In genomic region chr7:28942158-28942557, GRCh38 we compare ENCODE assay signal across 14 cellular contexts. TPM values are rescaled to one million over a fixed set of nuclear protein-coding genes. Genes with fewer than 3 reads are reported as not detected.
A peak's percentile ranks its signal among the peaks of the same experiment; 100 is the strongest.
DNase-seq lines count a peak whose midpoint lies in the region; ATAC-seq and TF ChIP-seq lines count a peak whose summit lies in the region.
"Had no signal": no experiment of that assay in that cellular context is flagged by ENCODE, and none has a peak within 500 bp of the region (broad histone marks: within the 10 kb centered on the region; RNA-seq: fewer than 3 reads in every experiment).

No MANE protein-coding gene starts in this region.

- H3K4me1 Mint-ChIP-seq in nephron, result peaks cover 53% of the 10 kb centered on the region
- H3K4me1 Mint-ChIP-seq in type B pancreatic cell (ENCODE audit: unreplicated experiment), result peaks cover 52% of the 10 kb centered on the region
- no peaks in the 10 kb centered on the region for H3K4me1 Mint-ChIP-seq in activated CD8-positive, alpha-beta memory T cell treated with anti-CD3 and anti-CD28 coated beads, Interleukin-2, amount 10 ng/mL, durations not matched to agents 7 days and 5 days
- H3K4me1 Mint-ChIP-seq: B cell had no signal

- H3K36me3 Mint-ChIP-seq in nephron (ENCODE audit: low read depth) (no peaks in the 10 kb centered on the region), type B pancreatic cell (no peaks in the 10 kb centered on the region)
- no peaks in the 10 kb centered on the region for H3K36me3 Mint-ChIP-seq in activated CD8-positive, alpha-beta memory T cell treated with anti-CD3 and anti-CD28 coated beads, Interleukin-2, amount 10 ng/mL, durations not matched to agents 7 days and 5 days

- no peak for ATAC-seq in GM18502 (IDR thresholded peaks at IDR 0.05; ENCODE audit: poor library complexity, unreplicated experiment)
- no peak for ATAC-seq in activated CD8-positive, alpha-beta memory T cell treated with anti-CD3 and anti-CD28 coated beads, Interleukin-2, amount 10 ng/mL, durations not matched to agents 7 days and 5 days
- ATAC-seq: GM12878 had no signal

- no peaks in the 10 kb centered on the region for H3K27me3 Mint-ChIP-seq in nephron (ENCODE audit: low read depth)
- peaks cover 15% of the 10 kb centered on the region for H3K27me3 Mint-ChIP-seq in type B pancreatic cell
- peaks cover 41% of the 10 kb centered on the region for H3K27me3 Mint-ChIP-seq in activated CD8-positive, alpha-beta memory T cell treated with anti-CD3 and anti-CD28 coated beads, Interleukin-2, amount 10 ng/mL, durations not matched to agents 7 days and 5 days

- CTCF ChIA-PET in activated CD8-positive, alpha-beta memory T cell treated with anti-CD3 and anti-CD28 coated beads, Interleukin-2, amount 10 ng/mL, durations not matched to agents 7 days and 5 days (lab: Charles Lee), result interaction anchor here (1.2 to 1.4 kb wide), 3 partner anchors 15 to 20 kb away, joined by 3 to 4 read pairs (median 3); partner anchors contain the start of gene TRIL

- TF ChIP-seq CTCF in nephron (IDR thresholded peaks at IDR 0.05; ENCODE audit: unreplicated experiment in 3 of 3), result no peak
- TF ChIP-seq CTCF in type B pancreatic cell (conservative IDR thresholded peaks at IDR 0.05), result no peak

- no peaks in the 10 kb centered on the region for H3K9me3 Mint-ChIP-seq in nephron
- H3K9me3 Mint-ChIP-seq in type B pancreatic cell, result no peaks in the 10 kb centered on the region
- H3K9me3 Mint-ChIP-seq in activated CD8-positive, alpha-beta memory T cell treated with anti-CD3 and anti-CD28 coated beads, Interleukin-2, amount 10 ng/mL, durations not matched to agents 7 days and 5 days (ENCODE audit: low read depth), result no peaks in the 10 kb centered on the region
- H3K9me3 Mint-ChIP-seq: CD4-positive, alpha-beta T cell had no signal

- H3K27ac Mint-ChIP-seq in nephron (peak overlapping the region; percentile 42 to 68 (median 52)), type B pancreatic cell (no peak overlapping the region)
- no peak overlapping the region for H3K27ac Mint-ChIP-seq in activated CD8-positive, alpha-beta memory T cell treated with anti-CD3 and anti-CD28 coated beads, Interleukin-2, amount 10 ng/mL, durations not matched to agents 7 days and 5 days
- H3K27ac Mint-ChIP-seq: B cell; CD4-positive, alpha-beta T cell had no signal

- H3K4me3 Mint-ChIP-seq in nephron (no peak overlapping the region), type B pancreatic cell (peak overlapping the region; percentile 0)
- H3K4me3 Mint-ChIP-seq in activated CD8-positive, alpha-beta memory T cell treated with anti-CD3 and anti-CD28 coated beads, Interleukin-2, amount 10 ng/mL, durations not matched to agents 7 days and 5 days, result no peak overlapping the region
- H3K4me3 Mint-ChIP-seq: B cell; CD4-positive, alpha-beta T cell had no signal

- DNase-seq in NCI-H226, result peak; percentile 62
- DNase-seq in amniotic epithelial cell (ENCODE audit: low read depth), result peak; percentile 72
- DNase-seq in type B pancreatic cell (ENCODE audit: extremely low spot score, unreplicated experiment), result no peak
- DNase-seq in cerebellar nuclear complex (lab: John Stamatoyannopoulos, UW), result no peak
- DNase-seq in activated CD8-positive, alpha-beta memory T cell treated with anti-CD3 and anti-CD28 coated beads, Interleukin-2, amount 10 ng/mL, durations not matched to agents 7 days and 5 days, result no peak
- DNase-seq: C1 segment of cervical spinal cord; Calu3; CD4-positive, alpha-beta T cell; DMS 273 treated with DMSO at 0.1 percent for 48 hours had no signal

RNA-seq across cellular contexts. Expression of gene TRIL, which starts 16.0 kb away (rescaled TPM):
- total RNA-seq in type B pancreatic cell (ENCODE audit: low replicate concordance), result 3.9 and 42.9 TPM in 2 replicates
- under 1 TPM in 1 of 2 experiments, not detected in 1; 0.05 TPM for total RNA-seq in activated CD8-positive, alpha-beta memory T cell treated with anti-CD3 and anti-CD28 coated beads, Interleukin-2, amount 10 ng/mL, durations not matched to agents 7 days and 5 days
- total RNA-seq: B cell; CD4-positive, alpha-beta T cell; GM12878; HT1080 had no signal

Comparison
In these comparisons a context has a peak if more than half of its experiments do, and no peak if none do; other contexts are left out.
1. DNase-seq: peak in NCI-H226 (single experiment) and amniotic epithelial cell (single experiment); none in type B pancreatic cell (single experiment), cerebellar nuclear complex (0 of 2) and activated CD8-positive, alpha-beta memory T cell treated with anti-CD3 and anti-CD28 coated beads, Interleukin-2, amount 10 ng/mL, durations not matched to agents 7 days and 5 days (single experiment).
2. H3K27ac Mint-ChIP-seq: peak in nephron (3 of 3); none in type B pancreatic cell (single experiment) and activated CD8-positive, alpha-beta memory T cell treated with anti-CD3 and anti-CD28 coated beads, Interleukin-2, amount 10 ng/mL, durations not matched to agents 7 days and 5 days (single experiment).